8 cellular contexts compared by ENCODE assay signal in the genomic region with DNA sequence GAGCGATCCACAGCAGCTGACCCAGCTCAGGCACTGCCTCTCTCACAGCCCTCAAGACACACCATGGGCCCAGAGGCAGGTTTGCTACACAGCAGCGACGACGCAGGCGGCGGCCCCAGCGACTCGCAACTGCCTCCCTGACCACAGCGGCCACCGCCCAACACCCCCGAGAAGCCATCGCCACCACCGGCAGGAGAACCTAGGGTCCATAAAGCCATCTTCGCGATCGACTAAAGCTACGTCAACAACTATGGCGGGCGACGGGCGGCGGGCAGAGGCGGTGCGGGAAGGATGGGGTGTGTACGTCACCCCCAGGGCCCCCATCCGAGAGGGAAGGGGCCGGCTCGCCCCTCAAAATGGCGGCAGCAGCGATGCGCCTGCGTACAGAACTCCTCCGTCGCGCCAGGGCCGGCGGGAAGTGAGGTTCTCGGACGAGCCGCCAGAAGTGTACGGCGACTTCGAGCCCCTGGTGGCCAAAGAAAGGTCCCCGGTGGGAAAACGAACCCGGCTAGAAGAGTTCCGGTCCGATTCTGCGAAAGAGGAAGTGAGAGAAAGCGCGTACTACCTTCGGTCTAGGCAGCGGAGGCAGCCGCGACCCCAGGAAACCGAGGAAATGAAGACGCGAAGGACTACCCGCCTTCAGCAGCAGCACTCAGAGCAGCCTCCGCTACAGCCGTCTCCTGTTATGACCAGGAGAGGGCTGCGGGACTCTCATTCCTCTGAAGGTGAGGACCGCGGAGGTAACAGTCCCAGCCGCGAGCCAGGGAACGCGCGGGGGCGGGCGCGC. TPM values are rescaled to one million over a fixed set of nuclear protein-coding genes. Genes with fewer than 3 reads are reported as not detected.
DNase-seq lines count a peak whose midpoint lies in the region; FAIRE-seq and TF ChIP-seq lines count a peak whose summit lies in the region.

A gene with protein sequence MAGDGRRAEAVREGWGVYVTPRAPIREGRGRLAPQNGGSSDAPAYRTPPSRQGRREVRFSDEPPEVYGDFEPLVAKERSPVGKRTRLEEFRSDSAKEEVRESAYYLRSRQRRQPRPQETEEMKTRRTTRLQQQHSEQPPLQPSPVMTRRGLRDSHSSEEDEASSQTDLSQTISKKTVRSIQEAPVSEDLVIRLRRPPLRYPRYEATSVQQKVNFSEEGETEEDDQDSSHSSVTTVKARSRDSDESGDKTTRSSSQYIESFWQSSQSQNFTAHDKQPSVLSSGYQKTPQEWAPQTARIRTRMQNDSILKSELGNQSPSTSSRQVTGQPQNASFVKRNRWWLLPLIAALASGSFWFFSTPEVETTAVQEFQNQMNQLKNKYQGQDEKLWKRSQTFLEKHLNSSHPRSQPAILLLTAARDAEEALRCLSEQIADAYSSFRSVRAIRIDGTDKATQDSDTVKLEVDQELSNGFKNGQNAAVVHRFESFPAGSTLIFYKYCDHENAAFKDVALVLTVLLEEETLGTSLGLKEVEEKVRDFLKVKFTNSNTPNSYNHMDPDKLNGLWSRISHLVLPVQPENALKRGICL (plus strand): TSS at position 33 of the 787 bp plus-strand sequence. CDS start 218 bp downstream, at position 251.

- H3K36me3 Mint-ChIP-seq in H9 (ENCODE audit: insufficient read depth in 1 of 3, low read depth in 3 of 3) (peaks cover 5 to 19% (median 9%) of the 10 kb centered on the region in 3 experiments; a peak in 6 of 7 replicates), nephron (ENCODE audit: low read depth) (no peaks in the 10 kb centered on the region)
- peaks cover 26% of the 10 kb centered on the region for H3K36me3 Mint-ChIP-seq in stimulated activated naive CD8-positive, alpha-beta T cell treated with anti-CD3 and anti-CD28 coated beads, Interleukin-15, Interleukin-2, amounts not matched to agents 100 ng/mL and 50 ng/mL, for 24 hours (ENCODE audit: low read depth)

- H3K23me2 ChIP-seq in H9 (ENCODE audit: insufficient read length, low read depth, low read length, poor library complexity, severe bottlenecking) = peaks cover 11% of the 10 kb centered on the region

- H3T11ph ChIP-seq in H9 (ENCODE audit: low read length) = no peak within 1 kb of the TSS

- H3K27me3 Mint-ChIP-seq in H9 (ENCODE audit: low read depth) = no peaks in the 10 kb centered on the region; the same call in 1 of the 2 replicates
- no peaks in the 10 kb centered on the region for H3K27me3 Mint-ChIP-seq in nephron (ENCODE audit: low read depth)
- H3K27me3 Mint-ChIP-seq in stimulated activated naive CD8-positive, alpha-beta T cell treated with anti-CD3 and anti-CD28 coated beads, Interleukin-15, Interleukin-2, amounts not matched to agents 100 ng/mL and 50 ng/mL, for 24 hours = no peaks in the 10 kb centered on the region

- H3K9me3 Mint-ChIP-seq in H9 (no peaks in the 10 kb centered on the region; a peak in 1 of 5 replicates), nephron (no peaks in the 10 kb centered on the region)
- H3K9me3 Mint-ChIP-seq in stimulated activated naive CD8-positive, alpha-beta T cell treated with anti-CD3 and anti-CD28 coated beads, Interleukin-15, Interleukin-2, amounts not matched to agents 100 ng/mL and 50 ng/mL, for 24 hours = no peaks in the 10 kb centered on the region

- peak within 1 kb of the TSS; percentile 81 for H3K27ac ChIP-seq in H9 (ENCODE audit: insufficient read length, low read depth, low read length)

- peak within 1 kb of the TSS; percentile 83 for H3K9ac ChIP-seq in H9 (ENCODE audit: extremely low read depth, insufficient read length, low read length)

- H3K27me3 ChIP-seq in H9 (ENCODE audit: insufficient read depth, low read length) = no peaks in the 10 kb centered on the region

- no peaks in the 10 kb centered on the region for H3K4me1 ChIP-seq in H9 (ENCODE audit: insufficient read depth, low read length)

- H3K4me2 ChIP-seq in H9 (ENCODE audit: insufficient read depth, insufficient read length, low read length) = peak within 1 kb of the TSS; percentile 99

- H3K79me2 ChIP-seq in H9 (ENCODE audit: insufficient read depth, low read length) = no peaks in the 10 kb centered on the region

- H4K20me1 ChIP-seq in H9 (ENCODE audit: control insufficient read depth, insufficient read depth, insufficient read length) = no peaks in the 10 kb centered on the region

- peak; percentile 43 for TF ChIP-seq CTCF in H9 (conservative IDR thresholded peaks at IDR 0.05)
- TF ChIP-seq CTCF in fibroblast of pulmonary artery (IDR thresholded peaks at IDR 0.05; ENCODE audit: low read length, missing control alignments) = peak; percentile 46
- TF ChIP-seq CTCF in nephron (IDR thresholded peaks at IDR 0.05; ENCODE audit: unreplicated experiment in 3 of 3) = peak; percentile 37 to 50 (median 46)

- H3K4me3 ChIP-seq in fibroblast of pulmonary artery (replicated peaks; ENCODE audit: low read depth, low read length) = peak within 1 kb of the TSS; percentile 90

- H2AFZ ChIP-seq in H9 (ENCODE audit: low read length) = no peak within 1 kb of the TSS

- no peak within 1 kb of the TSS for H2BK120ac ChIP-seq in H9 (ENCODE audit: low read depth, low read length, poor library complexity, severe bottlenecking)

- no peak within 1 kb of the TSS for H3K4ac ChIP-seq in H9 (ENCODE audit: low read depth, low read length)

- no peaks in the 10 kb centered on the region for H3K9me3 ChIP-seq in H9 (ENCODE audit: control insufficient read depth, low read depth, low read length)

- FAIRE-seq in G401.6 (lab: Jason Lieb, UNC) = peak; percentile 90

- H3K23ac ChIP-seq in H9 (ENCODE audit: insufficient read length, low read depth, low read length) = no peak within 1 kb of the TSS

- H3K79me1 ChIP-seq in H9 (ENCODE audit: insufficient read depth, low read depth, low read length, poor library complexity, severe bottlenecking) = no peaks in the 10 kb centered on the region

- no CpG with 5 or more reads among the region's 72 CpGs for WGBS in H9 (ENCODE audit: extremely low coverage, insufficient read length, low lambda C conversion rate)

- peaks cover 20 to 31% of the 10 kb centered on the region in 2 experiments for H3K4me1 Mint-ChIP-seq in H9
- H3K4me1 Mint-ChIP-seq in nephron = peaks cover 51% of the 10 kb centered on the region
- H3K4me1 Mint-ChIP-seq in stimulated activated naive CD8-positive, alpha-beta T cell treated with anti-CD3 and anti-CD28 coated beads, Interleukin-15, Interleukin-2, amounts not matched to agents 100 ng/mL and 50 ng/mL, for 24 hours (ENCODE audit: low read depth) = peaks cover 72% of the 10 kb centered on the region

- H2BK12ac ChIP-seq in H9 (ENCODE audit: insufficient read length, low read depth, low read length) = no peak within 1 kb of the TSS

- peak within 1 kb of the TSS; percentile 69 for H2BK5ac ChIP-seq in H9 (ENCODE audit: insufficient read length, low read length)

- H4K91ac ChIP-seq in H9 (ENCODE audit: insufficient read length, low read depth, low read length) = no peak within 1 kb of the TSS

- H3K56ac ChIP-seq in H9 (ENCODE audit: insufficient read length, low read depth, low read length) = peak within 1 kb of the TSS; percentile 6

- peak within 1 kb of the TSS; percentile 93 for H3K18ac ChIP-seq in H9 (ENCODE audit: insufficient read length, low read depth, low read length)

- peak within 1 kb of the TSS; percentile 11 for H4K5ac ChIP-seq in H9 (ENCODE audit: insufficient read length, low read depth, low read length)

- H3K14ac ChIP-seq in H9 (ENCODE audit: insufficient read depth, low read length) = peak within 1 kb of the TSS; percentile 95

- H3K4me3 Mint-ChIP-seq in H9 (peak within 1 kb of the TSS; percentile 99), nephron (peak within 1 kb of the TSS; percentile 92 to 96 (median 92))
- peak within 1 kb of the TSS; percentile 94 for H3K4me3 Mint-ChIP-seq in stimulated activated naive CD8-positive, alpha-beta T cell treated with anti-CD3 and anti-CD28 coated beads, Interleukin-15, Interleukin-2, amounts not matched to agents 100 ng/mL and 50 ng/mL, for 24 hours

- no peak within 1 kb of the TSS for H2AK5ac ChIP-seq in H9 (ENCODE audit: insufficient read length, low read length)

- H3K27ac Mint-ChIP-seq in H9 (peak within 1 kb of the TSS; percentile 100), nephron (peak within 1 kb of the TSS; percentile 100)
- peak within 1 kb of the TSS; percentile 99 for H3K27ac Mint-ChIP-seq in stimulated activated naive CD8-positive, alpha-beta T cell treated with anti-CD3 and anti-CD28 coated beads, Interleukin-15, Interleukin-2, amounts not matched to agents 100 ng/mL and 50 ng/mL, for 24 hours

- DNase-seq in H9 (peak; percentile 98), M059J (ENCODE audit: low read depth) (peak; percentile 97), SHP77 (lab: John Stamatoyannopoulos, UW) (peak; percentile 95 to 96), fibroblast of pulmonary artery (ENCODE audit: low read depth) (peak; percentile 99)
- peak; percentile 96 for DNase-seq in activated effector memory CD4-positive, alpha-beta T cell treated with Interleukin-2 at 50 U/mL for 16 hours

- H4K8ac ChIP-seq in H9 (replicated peaks; ENCODE audit: insufficient read length, low read depth, low read length) = no peak within 1 kb of the TSS

- H2BK15ac ChIP-seq in H9 (ENCODE audit: low read depth, low read length) = no peak within 1 kb of the TSS

- H2BK20ac ChIP-seq in H9 (ENCODE audit: low read depth, low read length, poor library complexity, severe bottlenecking) = no peak within 1 kb of the TSS

RNA-seq across cellular contexts. Expression of the gene that starts here (rescaled TPM):
- total RNA-seq in H9 (2021) = 25.2 and 25.5 TPM in 2 replicates
- total RNA-seq in M059J (2014; rRNA removed; shearing (Covaris generic)) = 54.5 and 77.8 TPM in 2 replicates

Comparison
In these comparisons a context has a peak if more than half of its experiments do, and no peak if none do; other contexts are left out.
1. Peak in every context shown above with its lines: DNase-seq, H3K4me3 ChIP-seq and H3K27ac ChIP-seq.